ENCODE assay signal across 16 cellular contexts in the genomic region with DNA sequence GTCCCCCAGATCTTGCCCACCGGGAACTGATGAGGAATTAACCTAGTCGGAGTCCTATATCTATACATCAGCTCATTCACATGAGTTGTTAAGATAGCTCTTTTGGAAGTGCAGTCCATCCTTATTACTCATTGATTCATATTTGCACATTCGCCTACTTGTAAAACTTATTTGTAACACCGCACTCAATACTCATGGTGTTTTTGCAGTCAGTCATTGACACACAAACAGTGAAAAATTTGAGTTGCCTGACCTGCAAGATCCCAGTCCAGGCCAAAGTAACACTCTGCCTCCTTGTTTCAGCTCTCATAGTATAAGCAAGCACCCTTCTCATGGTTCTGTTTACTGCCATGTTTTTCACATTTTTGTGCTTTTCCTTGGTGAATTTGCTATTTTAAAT.
DNase-seq lines count a peak whose midpoint lies in the region; ATAC-seq, FAIRE-seq and TF ChIP-seq lines count a peak whose summit lies in the region.
"Had no signal": no experiment of that assay in that cellular context is flagged by ENCODE, and none has a peak within 500 bp of the region (broad histone marks: within the 10 kb centered on the region; RNA-seq: fewer than 3 reads in every experiment).

No MANE protein-coding gene starts in this region.

- H2BK120ac ChIP-seq in IMR-90 (ENCODE audit: low read depth, low read length): peak overlapping the region; percentile 20; the same call in 1 of the 2 replicates

- peak overlapping the region; percentile 49; the same call in 1 of the 2 replicates for H3K23ac ChIP-seq in IMR-90 (ENCODE audit: low read depth, low read length)

- H3K36me3 ChIP-seq in IMR-90 (ENCODE audit: control insufficient read depth, insufficient read depth, low read length) (peaks cover 14% of the 10 kb centered on the region), endothelial cell of umbilical vein (ENCODE audit: control insufficient read depth in 2 of 2, extremely low read depth in 1 of 2, insufficient read depth in 2 of 2, low read length in 2 of 2) (no peaks in the 10 kb centered on the region)
- H3K36me3 ChIP-seq: HAP-1 had no signal

- H4K20me1 ChIP-seq in IMR-90 (ENCODE audit: insufficient read depth, low read length): peaks cover 40% of the 10 kb centered on the region
- no peaks in the 10 kb centered on the region for H4K20me1 ChIP-seq in endothelial cell of umbilical vein (replicated peaks; ENCODE audit: control insufficient read depth, extremely low read depth, insufficient read depth, low read length)

- WGBS in IMR-90 (ENCODE audit: extremely low coverage in 2 of 2, insufficient read length in 1 of 2), 2 experiments: 74% methylated on average over 2 of the region's 4 CpGs; no CpG with 5 or more reads in 1 of the 2 experiments

- H3K27ac ChIP-seq in IMR-90 (ENCODE audit: insufficient read depth, low read length) (no peak overlapping the region), endothelial cell of umbilical vein (ENCODE audit: insufficient read depth, low read depth, low read length) (no peak overlapping the region)
- H3K27ac ChIP-seq: BLaER1 treated with 17β-estradiol and CSF1 and Interleukin-3, amounts not matched to agents 10 nM and 100 nM; HL-60 had no signal

- no peaks in the 10 kb centered on the region for H3K9me3 ChIP-seq in IMR-90 (ENCODE audit: control insufficient read depth, insufficient read depth, low read length)
- no peaks in the 10 kb centered on the region for H3K9me3 ChIP-seq in endothelial cell of umbilical vein (replicated peaks; ENCODE audit: control insufficient read depth, insufficient read depth, low read length)
- H3K9me3 ChIP-seq: HAP-1 had no signal

- no peak overlapping the region; a peak in 1 of 4 replicates for H4K8ac ChIP-seq in IMR-90 (ENCODE audit: low read depth in 2 of 2, low read length in 2 of 2)

- TF ChIP-seq POLR2A in IMR-90 (IDR thresholded peaks at IDR 0.05; ENCODE audit: low read depth, low read length): no peak
- TF ChIP-seq POLR2A in endothelial cell of umbilical vein (IDR thresholded peaks at IDR 0.05; ENCODE audit: low read depth, low read length): no peak

- H3K36me3 Mint-ChIP-seq in stimulated activated effector memory CD8-positive, alpha-beta T cell treated with anti-CD3 and anti-CD28 coated beads, Interleukin-12 subunit alpha, Interleukin-12 subunit beta, amount 100 ng/mL, for 72 hours: no peaks in the 10 kb centered on the region
- H3K36me3 Mint-ChIP-seq: CD4-positive, CD25-positive, alpha-beta regulatory T cell had no signal

- H2AFZ ChIP-seq in IMR-90 (replicated peaks; ENCODE audit: low read length, poor library complexity) (no peak overlapping the region), endothelial cell of umbilical vein (ENCODE audit: low read depth, low read length) (no peak overlapping the region)

- FAIRE-seq in endothelial cell of umbilical vein (lab: Jason Lieb, UNC): peak; percentile 59
- FAIRE-seq: G401.6, H1 had no signal

- no peak overlapping the region for H3K4me3 Mint-ChIP-seq in stimulated activated effector memory CD8-positive, alpha-beta T cell treated with anti-CD3 and anti-CD28 coated beads, Interleukin-12 subunit alpha, Interleukin-12 subunit beta, amount 100 ng/mL, for 72 hours

- DNase-seq in EL: peak; percentile 6
- DNase-seq in IMR-90: no peak
- no peak for DNase-seq in endothelial cell of umbilical vein (ENCODE audit: low read depth, low spot score)
- no peak for DNase-seq in stimulated activated effector memory CD8-positive, alpha-beta T cell treated with anti-CD3 and anti-CD28 coated beads, Interleukin-12 subunit alpha, Interleukin-12 subunit beta, amount 100 ng/mL, for 72 hours (ENCODE audit: low spot score in 2 of 2)
- no peak for DNase-seq in stimulated activated CD4-positive, alpha-beta T cell treated with anti-CD3 and anti-CD28 coated beads, Interleukin-2, amount 100 ng/mL, for 48 hours
- no peak for DNase-seq in amniotic stem cell (lab: John Stamatoyannopoulos, UW)
- DNase-seq: ACHN; CD4-positive, CD25-positive, alpha-beta regulatory T cell; DMS53; KBM-7 had no signal

- H3K79me1 ChIP-seq in IMR-90 (ENCODE audit: low read depth in 1 of 2, low read length in 2 of 2): peaks cover 49 to 82% of the 10 kb centered on the region in 2 experiments

- TF ChIP-seq CTCF in IMR-90 (conservative IDR thresholded peaks at IDR 0.05; ENCODE audit: low read depth, low read length): no peak
- TF ChIP-seq CTCF in endothelial cell of umbilical vein (IDR thresholded peaks at IDR 0.05; ENCODE audit: extremely low read depth in 1 of 2, insufficient read depth in 1 of 2, low read depth in 1 of 2, low read length in 2 of 2): no peak

- no peak for TF ChIP-seq RAD21 in IMR-90 (IDR thresholded peaks at IDR 0.05; ENCODE audit: low read length)

- H2BK15ac ChIP-seq in IMR-90 (ENCODE audit: low read depth, low read length): no peak overlapping the region

- peak overlapping the region; percentile 55; the same call in 1 of the 2 replicates for H3K4ac ChIP-seq in IMR-90 (ENCODE audit: low read depth, low read length)

- H4K5ac ChIP-seq in IMR-90 (ENCODE audit: low read depth, low read length): no peak overlapping the region

- no peaks in the 10 kb centered on the region for H3K27me3 ChIP-seq in IMR-90 (ENCODE audit: control insufficient read depth, insufficient read depth, low read length)
- no peaks in the 10 kb centered on the region for H3K27me3 ChIP-seq in endothelial cell of umbilical vein (ENCODE audit: control insufficient read depth in 2 of 2, insufficient read depth in 2 of 2, low read length in 2 of 2)
- H3K27me3 ChIP-seq: BLaER1 treated with 17β-estradiol and CSF1 and Interleukin-3, amounts not matched to agents 10 nM and 100 nM had no signal

- H3K9ac ChIP-seq in IMR-90 (ENCODE audit: low read depth, low read length) (no peak overlapping the region), endothelial cell of umbilical vein (replicated peaks; ENCODE audit: extremely low read depth, insufficient read depth, low read length) (no peak overlapping the region)
- H3K9ac ChIP-seq: BLaER1 treated with 17β-estradiol and CSF1 and Interleukin-3, amounts not matched to agents 10 nM and 100 nM had no signal

- H3K27ac Mint-ChIP-seq in stimulated activated effector memory CD8-positive, alpha-beta T cell treated with anti-CD3 and anti-CD28 coated beads, Interleukin-12 subunit alpha, Interleukin-12 subunit beta, amount 100 ng/mL, for 72 hours: peak overlapping the region; percentile 15
- H3K27ac Mint-ChIP-seq: CD4-positive, CD25-positive, alpha-beta regulatory T cell had no signal

- H3K18ac ChIP-seq in IMR-90 (ENCODE audit: low read depth, low read length): no peak overlapping the region

- H3K4me1 Mint-ChIP-seq in stimulated activated effector memory CD8-positive, alpha-beta T cell treated with anti-CD3 and anti-CD28 coated beads, Interleukin-12 subunit alpha, Interleukin-12 subunit beta, amount 100 ng/mL, for 72 hours: peaks cover 6% of the 10 kb centered on the region
- H3K4me1 Mint-ChIP-seq: CD4-positive, CD25-positive, alpha-beta regulatory T cell had no signal

- H3K4me1 ChIP-seq in IMR-90 (ENCODE audit: control insufficient read depth, insufficient read depth, low read length) (peaks cover 25% of the 10 kb centered on the region), endothelial cell of umbilical vein (ENCODE audit: control insufficient read depth, extremely low read depth, insufficient read depth, low read length) (peaks cover 10% of the 10 kb centered on the region)
- H3K4me1 ChIP-seq: HAP-1 had no signal

- no peaks in the 10 kb centered on the region for H3K9me3 Mint-ChIP-seq in stimulated activated effector memory CD8-positive, alpha-beta T cell treated with anti-CD3 and anti-CD28 coated beads, Interleukin-12 subunit alpha, Interleukin-12 subunit beta, amount 100 ng/mL, for 72 hours
- H3K9me3 Mint-ChIP-seq: CD4-positive, CD25-positive, alpha-beta regulatory T cell had no signal

- no peak overlapping the region for H3K4me3 ChIP-seq in IMR-90 (ENCODE audit: insufficient read depth, low read depth, low read length)
- H3K4me3 ChIP-seq in endothelial cell of umbilical vein (replicated peaks in 1 of 3; ENCODE audit: insufficient read depth in 1 of 3, low read depth in 1 of 3, low read length in 3 of 3): no peak overlapping the region
- H3K4me3 ChIP-seq: BLaER1 treated with 17β-estradiol and CSF1 and Interleukin-3, amounts not matched to agents 10 nM and 100 nM; HAP-1 had no signal

- H2BK20ac ChIP-seq in IMR-90 (ENCODE audit: low read depth, low read length): no peak overlapping the region

- CTCF ChIA-PET in IMR-90 (lab: Yijun Ruan, JAX) (no interaction called here), endothelial cell of umbilical vein (lab: Charles Lee) (interaction anchor here (0.6 to 1.1 kb wide), 2 partner anchors 45 to 519 kb away, joined by 3 read pairs; no protein-coding TSS in a partner anchor)

- H3K14ac ChIP-seq in IMR-90 (replicated peaks; ENCODE audit: low read depth, low read length): peak overlapping the region; percentile 61

- POLR2A ChIA-PET in IMR-90 (lab: Charles Lee; ENCODE audit: unreplicated experiment) (no interaction called here), endothelial cell of umbilical vein (lab: Charles Lee) (no interaction called here)

- H2BK5ac ChIP-seq in IMR-90 (ENCODE audit: low read depth, low read length, poor library complexity, severe bottlenecking): no peak overlapping the region

- no peak overlapping the region for H2AK9ac ChIP-seq in IMR-90 (replicated peaks; ENCODE audit: low read depth, low read length, poor library complexity)

- intact Hi-C loops in IMR-90 (cut with micrococcal nuclease): no loop called here
- intact Hi-C loops in endothelial cell of umbilical vein (cut with micrococcal nuclease): no loop called here

- dilution Hi-C loops in IMR-90 (cut with HindIII; ENCODE audit: low sequenced_read_pairs, unreplicated experiment): no loop called here
- dilution Hi-C loops in endothelial cell of umbilical vein (cut with MboI; ENCODE audit: extremely low pct_ligation_motif_present, low sequenced_read_pairs): no loop called here

- no peaks in the 10 kb centered on the region for H3K79me2 ChIP-seq in endothelial cell of umbilical vein (ENCODE audit: control insufficient read depth, insufficient read depth, low read length)

- H3K56ac ChIP-seq in IMR-90 (ENCODE audit: extremely low read depth, insufficient read depth, low read length): no peak overlapping the region

- in situ Hi-C loops in IMR-90 (cut with MboI; ENCODE audit: low sequenced_read_pairs): no loop called here

- H3K9me1 ChIP-seq in IMR-90 (ENCODE audit: insufficient read depth, low read length) (peaks cover 40% of the 10 kb centered on the region), endothelial cell of umbilical vein (replicated peaks; ENCODE audit: control insufficient read depth, extremely low read depth, insufficient read depth, low read length) (no peaks in the 10 kb centered on the region)

- peak overlapping the region; percentile 28; the same call in 1 of the 2 replicates for H2AK5ac ChIP-seq in IMR-90 (ENCODE audit: low read depth, low read length)

- ATAC-seq in IMR-90 (ENCODE audit: low read depth): no peak
- no peak for ATAC-seq in stimulated activated effector memory CD8-positive, alpha-beta T cell treated with anti-CD3 and anti-CD28 coated beads, Interleukin-12 subunit alpha, Interleukin-12 subunit beta, amount 100 ng/mL, for 72 hours
- ATAC-seq in GM19455 (IDR thresholded peaks at IDR 0.05; ENCODE audit: unreplicated experiment): no peak

- BruUV-seq in IMR-90 (replicated peaks; lab: Mats Ljungman, UMichigan) (no TSS peak), endothelial cell of umbilical vein (replicated peaks; lab: Mats Ljungman, UMichigan) (no TSS peak)

- H4K91ac ChIP-seq in IMR-90 (ENCODE audit: insufficient read depth, low read depth, low read length): no peak overlapping the region

- H3K4me2 ChIP-seq in IMR-90 (ENCODE audit: low read depth, low read length): no peak overlapping the region
- H3K4me2 ChIP-seq in endothelial cell of umbilical vein (ENCODE audit: insufficient read depth, low read length): no peak overlapping the region
